ENCODE assay signal across 28 cellular contexts in genomic region chr4:23814606-23815005, GRCh38.
"Had no signal": no experiment of that assay in that cellular context is flagged by ENCODE, and none has a peak within 500 bp of the region (broad histone marks: within the 10 kb centered on the region; RNA-seq: fewer than 3 reads in every experiment).

No MANE protein-coding gene starts in this region.

- H2AFZ ChIP-seq: hepatocyte had no signal

- DNase-seq: activated CD4-positive, alpha-beta T cell treated with anti-CD3 and anti-CD28 coated beads for 36 hours; activated CD4-positive, CD25-positive, alpha-beta regulatory T cell; activated CD8-positive, alpha-beta memory T cell treated with anti-CD3 and anti-CD28 coated beads, Interleukin-2, amount 10 ng/mL, durations not matched to agents 7 days and 5 days; activated CD8-positive, alpha-beta T cell treated with anti-CD3 and anti-CD28 coated beads, Interleukin-2, amount 10 ng/mL, durations not matched to agents 7 days and 5 days; activated naive CD4-positive, alpha-beta T cell; activated T-cell treated with anti-CD3 and anti-CD28 coated beads, Interleukin-2, amount 50 U/mL, for 48 hours; islet precursor cell; left colon; nucleus accumbens; pancreas; psoas muscle; sigmoid colon; small intestine; stimulated activated naive B cell treated with anti-CD40 and anti-IgM and Interleukin-4, amounts not matched to agents 10 μg/mL and 1 μg/mL and 100 μg/mL, for 72 hours; stomach; T-helper 1 cell; tibial artery; upper lobe of right lung had no signal

- H3K4me3 Mint-ChIP-seq: activated CD4-positive, alpha-beta T cell treated with anti-CD3 and anti-CD28 coated beads for 36 hours; activated CD8-positive, alpha-beta memory T cell treated with anti-CD3 and anti-CD28 coated beads, Interleukin-2, amount 10 ng/mL, durations not matched to agents 7 days and 5 days; activated CD8-positive, alpha-beta T cell treated with anti-CD3 and anti-CD28 coated beads, Interleukin-2, amount 10 ng/mL, durations not matched to agents 7 days and 5 days; central memory CD8-positive, alpha-beta T cell; dendritic cell treated with granulocyte-macrophage colony-stimulating factor and Interleukin-4, amounts not matched to agents 40 ng/mL and 50 ng/mL, for 4 days; memory B cell; natural killer cell treated with Interleukin-12 subunit alpha and Interleukin-12 subunit beta and Interleukin-15 and Interleukin-18, amount 100 ng/mL, for 72 hours; stimulated activated naive B cell treated with anti-CD40 and anti-IgM and Interleukin-4, amounts not matched to agents 10 μg/mL and 1 μg/mL and 100 μg/mL, for 72 hours; T-helper 2 cell treated with Interferon-gamma antibody and Interleukin-4, amounts not matched to agents 5 μg/mL and 100 μg/mL, for 36 hours had no signal

- H3K4me1 Mint-ChIP-seq: activated CD4-positive, alpha-beta T cell treated with anti-CD3 and anti-CD28 coated beads for 36 hours; activated CD8-positive, alpha-beta memory T cell treated with anti-CD3 and anti-CD28 coated beads, Interleukin-2, amount 10 ng/mL, durations not matched to agents 7 days and 5 days; central memory CD8-positive, alpha-beta T cell; memory B cell; stimulated activated naive B cell treated with anti-CD40 and anti-IgM and Interleukin-4, amounts not matched to agents 10 μg/mL and 1 μg/mL and 100 μg/mL, for 72 hours had no signal

- H3K4me1 ChIP-seq: pancreas, upper lobe of right lung had no signal

- H3K27me3 Mint-ChIP-seq: activated CD4-positive, alpha-beta T cell treated with anti-CD3 and anti-CD28 coated beads for 36 hours; activated CD8-positive, alpha-beta memory T cell treated with anti-CD3 and anti-CD28 coated beads, Interleukin-2, amount 10 ng/mL, durations not matched to agents 7 days and 5 days; central memory CD8-positive, alpha-beta T cell; dendritic cell treated with granulocyte-macrophage colony-stimulating factor and Interleukin-4, amounts not matched to agents 40 ng/mL and 50 ng/mL, for 4 days; memory B cell; natural killer cell treated with Interleukin-12 subunit alpha and Interleukin-12 subunit beta and Interleukin-15 and Interleukin-18, amount 100 ng/mL, for 72 hours; stimulated activated naive B cell treated with anti-CD40 and anti-IgM and Interleukin-4, amounts not matched to agents 10 μg/mL and 1 μg/mL and 100 μg/mL, for 72 hours had no signal

- H3K36me3 Mint-ChIP-seq: activated CD8-positive, alpha-beta memory T cell treated with anti-CD3 and anti-CD28 coated beads, Interleukin-2, amount 10 ng/mL, durations not matched to agents 7 days and 5 days; activated naive CD4-positive, alpha-beta T cell treated with anti-CD3 and anti-CD28 coated beads, Interleukin-2, amount 50 U/mL, for 72 hours; memory B cell; stimulated activated naive B cell treated with anti-CD40 and anti-IgM and Interleukin-4, amounts not matched to agents 10 μg/mL and 1 μg/mL and 100 μg/mL, for 72 hours had no signal

- ATAC-seq: activated CD4-positive, alpha-beta T cell treated with anti-CD3 and anti-CD28 coated beads for 36 hours; activated CD8-positive, alpha-beta memory T cell treated with anti-CD3 and anti-CD28 coated beads, Interleukin-2, amount 10 ng/mL, durations not matched to agents 7 days and 5 days; activated CD8-positive, alpha-beta T cell treated with anti-CD3 and anti-CD28 coated beads, Interleukin-2, amount 10 ng/mL, durations not matched to agents 7 days and 5 days; activated naive CD4-positive, alpha-beta T cell treated with anti-CD3 and anti-CD28 coated beads, Interleukin-2, amount 50 U/mL, for 72 hours; gastroesophageal sphincter; left colon; natural killer cell treated with Interleukin-12 subunit alpha and Interleukin-12 subunit beta and Interleukin-15 and Interleukin-18, amount 100 ng/mL, for 72 hours; pancreas; stimulated activated naive B cell treated with anti-CD40 and anti-IgM and Interleukin-4, amounts not matched to agents 10 μg/mL and 1 μg/mL and 100 μg/mL, for 72 hours; upper lobe of right lung had no signal

- H3K27me3 ChIP-seq: esophagus muscularis mucosa, gastroesophageal sphincter, hepatocyte, pancreas, sigmoid colon, stomach, tibial artery, upper lobe of right lung had no signal

- H3K4me2 ChIP-seq: hepatocyte had no signal

- H3K27ac ChIP-seq: gastroesophageal sphincter, hepatocyte, pancreas, stomach, tibial artery, upper lobe of right lung had no signal

- H3K36me3 ChIP-seq: pancreas, upper lobe of right lung had no signal

- H3K27ac Mint-ChIP-seq: activated CD4-positive, alpha-beta T cell treated with anti-CD3 and anti-CD28 coated beads for 36 hours; activated CD8-positive, alpha-beta memory T cell treated with anti-CD3 and anti-CD28 coated beads, Interleukin-2, amount 10 ng/mL, durations not matched to agents 7 days and 5 days; activated CD8-positive, alpha-beta T cell treated with anti-CD3 and anti-CD28 coated beads, Interleukin-2, amount 10 ng/mL, durations not matched to agents 7 days and 5 days; activated naive CD4-positive, alpha-beta T cell treated with anti-CD3 and anti-CD28 coated beads, Interleukin-2, amount 50 U/mL, for 72 hours; activated T-helper 2 cell treated with anti-CD3 and anti-CD28 coated beads, Interferon-gamma antibody, Interleukin-2, Interleukin-4, amounts not matched to agents 10 μg/mL and 5 μg/mL and 100 μg/mL, durations not matched to agents 14 hours and 24 hours and 36 hours; dendritic cell treated with granulocyte-macrophage colony-stimulating factor and Interleukin-4, amounts not matched to agents 40 ng/mL and 50 ng/mL, for 4 days; memory B cell; natural killer cell treated with Interleukin-12 subunit alpha and Interleukin-12 subunit beta and Interleukin-15 and Interleukin-18, amount 100 ng/mL, for 72 hours; stimulated activated naive B cell treated with anti-CD40 and anti-IgM and Interleukin-4, amounts not matched to agents 10 μg/mL and 1 μg/mL and 100 μg/mL, for 72 hours; T-helper 2 cell treated with Interferon-gamma antibody and Interleukin-4, amounts not matched to agents 5 μg/mL and 100 μg/mL, for 36 hours had no signal

- H3K4me3 ChIP-seq: esophagus muscularis mucosa, gastroesophageal sphincter, hepatocyte, pancreas, psoas muscle, sigmoid colon, stomach, tibial artery, upper lobe of right lung had no signal

- H3K9me3 ChIP-seq: esophagus muscularis mucosa, gastroesophageal sphincter, pancreas, psoas muscle, sigmoid colon, stomach, tibial artery, upper lobe of right lung had no signal

- H3K79me2 ChIP-seq: hepatocyte had no signal
